In genomic region chr20:51267679-51268078, GRCh38 we compare ENCODE assay signal across 27 cellular contexts.
"Had no signal": no experiment of that assay in that cellular context is flagged by ENCODE, and none has a peak within 500 bp of the region (broad histone marks: within the 10 kb centered on the region; RNA-seq: fewer than 3 reads in every experiment).

No MANE protein-coding gene starts in this region.

- H3K9ac ChIP-seq: neural progenitor cell, parathyroid adenoma had no signal

- H2AFZ ChIP-seq: neural progenitor cell, parathyroid adenoma had no signal

- H3K4me3 Mint-ChIP-seq: naive thymus-derived CD4-positive, alpha-beta T cell; natural killer cell; nephron; neural progenitor cell; stimulated activated effector memory CD8-positive, alpha-beta T cell treated with anti-CD3 and anti-CD28 coated beads, Interleukin-12 subunit alpha, Interleukin-12 subunit beta, amount 100 ng/mL, for 72 hours; stimulated activated naive B cell treated with anti-CD40 and anti-IgM and Interleukin-4, amounts not matched to agents 10 μg/mL and 1 μg/mL and 100 μg/mL, for 72 hours; stimulated activated naive CD8-positive, alpha-beta T cell treated with anti-CD3 and anti-CD28 coated beads, Interleukin-15, Interleukin-2, amounts not matched to agents 100 ng/mL and 50 ng/mL, for 24 hours had no signal

- H3K27me3 ChIP-seq: neural progenitor cell, ovary, right lobe of liver, sigmoid colon, tibial artery, upper lobe of left lung, uterus had no signal

- H3K9me3 ChIP-seq: ovary, right lobe of liver, upper lobe of left lung, uterus had no signal

- H3K4me1 Mint-ChIP-seq: naive thymus-derived CD4-positive, alpha-beta T cell; natural killer cell; nephron; stimulated activated effector memory CD8-positive, alpha-beta T cell treated with anti-CD3 and anti-CD28 coated beads, Interleukin-12 subunit alpha, Interleukin-12 subunit beta, amount 100 ng/mL, for 72 hours; stimulated activated naive B cell treated with anti-CD40 and anti-IgM and Interleukin-4, amounts not matched to agents 10 μg/mL and 1 μg/mL and 100 μg/mL, for 72 hours had no signal

- H3K27ac ChIP-seq: neural progenitor cell, ovary, parathyroid adenoma, psoas muscle, right lobe of liver, sigmoid colon, stomach, tibial artery, upper lobe of left lung, uterus had no signal

- H3K4me2 ChIP-seq: neural progenitor cell had no signal

- H3K36me3 ChIP-seq: neural progenitor cell, ovary, right lobe of liver, sigmoid colon, stomach, tibial artery, upper lobe of left lung, uterus had no signal

- H3K79me2 ChIP-seq: parathyroid adenoma had no signal

- H3K27ac Mint-ChIP-seq: naive thymus-derived CD4-positive, alpha-beta T cell; natural killer cell; nephron; neural progenitor cell; progenitor cell of endocrine pancreas; stimulated activated effector memory CD8-positive, alpha-beta T cell treated with anti-CD3 and anti-CD28 coated beads, Interleukin-12 subunit alpha, Interleukin-12 subunit beta, amount 100 ng/mL, for 72 hours; stimulated activated naive B cell treated with anti-CD40 and anti-IgM and Interleukin-4, amounts not matched to agents 10 μg/mL and 1 μg/mL and 100 μg/mL, for 72 hours; stimulated activated naive CD8-positive, alpha-beta T cell treated with anti-CD3 and anti-CD28 coated beads, Interleukin-15, Interleukin-2, amounts not matched to agents 100 ng/mL and 50 ng/mL, for 24 hours had no signal

- ATAC-seq: naive thymus-derived CD4-positive, alpha-beta T cell; natural killer cell; psoas muscle; right cardiac atrium; right lobe of liver; stimulated activated effector memory CD8-positive, alpha-beta T cell treated with anti-CD3 and anti-CD28 coated beads, Interleukin-12 subunit alpha, Interleukin-12 subunit beta, amount 100 ng/mL, for 72 hours; stimulated activated naive B cell treated with anti-CD40 and anti-IgM and Interleukin-4, amounts not matched to agents 10 μg/mL and 1 μg/mL and 100 μg/mL, for 72 hours had no signal

- H3K4me3 ChIP-seq: neural progenitor cell, ovary, psoas muscle, right lobe of liver, sigmoid colon, stomach, tibial artery, upper lobe of left lung, uterus had no signal

- H3K4me1 ChIP-seq: neural progenitor cell, parathyroid adenoma, right lobe of liver, stomach, upper lobe of left lung, uterus had no signal

- H3K9me3 Mint-ChIP-seq: natural killer cell; stimulated activated effector memory CD8-positive, alpha-beta T cell treated with anti-CD3 and anti-CD28 coated beads, Interleukin-12 subunit alpha, Interleukin-12 subunit beta, amount 100 ng/mL, for 72 hours had no signal

- DNase-seq: naive thymus-derived CD4-positive, alpha-beta T cell; natural killer cell; occipital lobe; ovary; posterior cingulate gyrus; psoas muscle; right cardiac atrium; right lobe of liver; sigmoid colon; small intestine; stimulated activated CD4-positive, alpha-beta T cell treated with anti-CD3 and anti-CD28 coated beads, Interleukin-15, amount 100 ng/mL, for 24 hours; stimulated activated CD4-positive, alpha-beta T cell treated with anti-CD3 and anti-CD28 coated beads, Interleukin-2, amount 100 ng/mL, for 24 hours; stimulated activated CD4-positive, alpha-beta T cell treated with anti-CD3 and anti-CD28 coated beads, Interleukin-2, amount 100 ng/mL, for 48 hours; stimulated activated CD4-positive, alpha-beta T cell treated with anti-CD3 and anti-CD28 coated beads, Interleukin-4, amount 100 ng/mL, for 24 hours; stimulated activated naive B cell treated with anti-CD40 and anti-IgM and Interleukin-4, amounts not matched to agents 10 μg/mL and 1 μg/mL and 100 μg/mL, for 72 hours; stimulated activated naive CD4-positive, alpha-beta T cell treated with Interleukin-2 at 50 U/mL for 16 hours; stomach; tibial artery; trophoblast cell; upper lobe of left lung; uterus had no signal

- H3K36me3 Mint-ChIP-seq: natural killer cell; neural progenitor cell; stimulated activated effector memory CD8-positive, alpha-beta T cell treated with anti-CD3 and anti-CD28 coated beads, Interleukin-12 subunit alpha, Interleukin-12 subunit beta, amount 100 ng/mL, for 72 hours had no signal
